14 cellular contexts compared by ENCODE assay signal in the genomic region with DNA sequence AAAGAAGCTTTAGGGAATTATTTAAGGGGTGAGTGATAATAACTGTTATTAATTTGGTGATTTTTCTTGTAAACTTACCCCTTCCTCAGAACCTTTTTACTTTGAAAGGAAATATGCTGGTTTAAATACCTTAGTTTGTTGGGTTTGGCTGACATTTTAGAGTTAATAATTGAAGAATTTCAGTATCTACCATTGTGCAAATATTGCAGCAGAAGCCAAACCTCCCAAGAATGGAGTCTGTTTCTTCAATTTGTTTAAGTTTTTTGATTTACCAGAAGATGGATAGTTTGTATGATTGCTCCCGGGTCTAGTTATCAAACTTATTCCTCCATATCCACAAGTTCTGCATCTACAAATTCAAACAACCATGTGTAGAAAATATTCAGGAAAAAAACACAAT.
DNase-seq lines count a peak whose midpoint lies in the region; ATAC-seq, FAIRE-seq and TF ChIP-seq lines count a peak whose summit lies in the region.
"Had no signal": no experiment of that assay in that cellular context is flagged by ENCODE, and none has a peak within 500 bp of the region (broad histone marks: within the 10 kb centered on the region; RNA-seq: fewer than 3 reads in every experiment).

No MANE protein-coding gene starts in this region.

- intact Hi-C loops in mammary epithelial cell (cut with micrococcal nuclease) (no loop called here), MCF 10A (cut with micrococcal nuclease) (no loop called here), body of pancreas (cut with DNase I) (no loop called here), HepG2 (cut with micrococcal nuclease; ENCODE audit: unreplicated experiment) (loop anchor here (10.0 kb wide), 1 partner anchor 143 kb away; a partner anchor contains a TSS)

- H3K36me3 Mint-ChIP-seq in MCF 10A (ENCODE audit: insufficient read depth, unreplicated experiment) = peaks cover 19% of the 10 kb centered on the region
- H3K36me3 Mint-ChIP-seq in T-helper 17 cell (ENCODE audit: low read depth) = peaks cover 7% of the 10 kb centered on the region

- dilution Hi-C loops in mammary epithelial cell (cut with HindIII; ENCODE audit: low sequenced_read_pairs) = no loop called here

- H3K27ac ChIP-seq in mammary epithelial cell (ENCODE audit: insufficient read depth, low read depth, low read length) = no peak overlapping the region
- H3K27ac ChIP-seq in body of pancreas = peak overlapping the region in 3 of 4 donors; percentile 6 to 50 (median 32)
- H3K27ac ChIP-seq in HepG2 (ENCODE audit: extremely low read length, insufficient read depth, low read length) = peak overlapping the region; percentile 15
- H3K27ac ChIP-seq: BLaER1 treated with 17β-estradiol and CSF1 and Interleukin-3, amounts not matched to agents 10 nM and 100 nM had no signal

- H3K4me3 ChIP-seq in mammary epithelial cell (replicated peaks in 1 of 3; ENCODE audit: insufficient read depth in 1 of 3, low read depth in 2 of 3, low read length in 3 of 3) = no peak overlapping the region
- H3K4me3 ChIP-seq in body of pancreas = no peak overlapping the region
- no peak overlapping the region for H3K4me3 ChIP-seq in HepG2 (replicated peaks in 1 of 3; ENCODE audit: insufficient read depth in 1 of 3, low read depth in 2 of 3, low read length in 3 of 3)
- H3K4me3 ChIP-seq: BLaER1 treated with 17β-estradiol and CSF1 and Interleukin-3, amounts not matched to agents 10 nM and 100 nM had no signal

- CTCF ChIA-PET in mammary epithelial cell (lab: Charles Lee; ENCODE audit: low non-redundant PET) (no interaction called here), MCF 10A (lab: Yijun Ruan, JAX) (interaction anchor here (0.5 to 2.7 kb wide), 3 partner anchors 11 to 28 kb away, joined by 3 to 12 read pairs (median 4); no protein-coding TSS in a partner anchor), HepG2 (lab: Yijun Ruan, JAX; ENCODE audit: low intra/inter-chr PET ratio, low total read pairs) (no interaction called here)

- DNase-seq in mammary epithelial cell (no peak), MCF 10A (ENCODE audit: unreplicated experiment) (no peak), body of pancreas (no peak), HepG2 (ENCODE audit: low spot score) (peak; percentile 52), renal cortical epithelial cell (ENCODE audit: low read depth) (peak; percentile 40), T-helper 17 cell (no peak), cerebellar nuclear complex (lab: John Stamatoyannopoulos, UW) (no peak)
- DNase-seq: 8988T; ACHN; Calu3; CD4-positive, CD25-positive, alpha-beta regulatory T cell; DMS 273 treated with DMSO at 0.1 percent for 48 hours had no signal

- H2AFZ ChIP-seq in mammary epithelial cell (ENCODE audit: low read depth, low read length) (no peak overlapping the region), HepG2 (ENCODE audit: low read length) (no peak overlapping the region)

- H3K9me3 ChIP-seq in mammary epithelial cell (replicated peaks; ENCODE audit: insufficient read depth, low read length) (no peaks in the 10 kb centered on the region), body of pancreas (no peaks in the 10 kb centered on the region), HepG2 (ENCODE audit: low read length) (no peaks in the 10 kb centered on the region), T-helper 17 cell (ENCODE audit: control insufficient read depth, low read length, poor library complexity, severe bottlenecking) (no peaks in the 10 kb centered on the region)
- H3K9me3 ChIP-seq: BLaER1 treated with 17β-estradiol and CSF1 and Interleukin-3, amounts not matched to agents 10 nM and 100 nM had no signal

- H3K27me3 Mint-ChIP-seq in MCF 10A (ENCODE audit: insufficient read depth, unreplicated experiment) = no peaks in the 10 kb centered on the region
- no peaks in the 10 kb centered on the region for H3K27me3 Mint-ChIP-seq in T-helper 17 cell
- H3K27me3 Mint-ChIP-seq: CD4-positive, CD25-positive, alpha-beta regulatory T cell had no signal

- H3K9ac ChIP-seq in mammary epithelial cell (ENCODE audit: insufficient read depth, low read length) (no peak overlapping the region), HepG2 (ENCODE audit: insufficient read depth, low read depth, low read length) (no peak overlapping the region)
- H3K9ac ChIP-seq: BLaER1 treated with 17β-estradiol and CSF1 and Interleukin-3, amounts not matched to agents 10 nM and 100 nM had no signal

- H4K20me1 ChIP-seq in mammary epithelial cell (ENCODE audit: insufficient read depth, low read length) (no peaks in the 10 kb centered on the region), HepG2 (ENCODE audit: insufficient read depth, low read length) (no peaks in the 10 kb centered on the region)

- H3K4me3 Mint-ChIP-seq in MCF 10A (ENCODE audit: unreplicated experiment) (no peak overlapping the region), T-helper 17 cell (no peak overlapping the region)
- H3K4me3 Mint-ChIP-seq: CD4-positive, CD25-positive, alpha-beta regulatory T cell had no signal

- H3K27me3 ChIP-seq in mammary epithelial cell (ENCODE audit: insufficient read depth, low read length) = no peaks in the 10 kb centered on the region
- no peaks in the 10 kb centered on the region for H3K27me3 ChIP-seq in body of pancreas
- H3K27me3 ChIP-seq in HepG2 (ENCODE audit: control insufficient read depth in 1 of 2, insufficient read depth in 2 of 2, low read length in 2 of 2) = no peaks in the 10 kb centered on the region
- H3K27me3 ChIP-seq: BLaER1 treated with 17β-estradiol and CSF1 and Interleukin-3, amounts not matched to agents 10 nM and 100 nM had no signal

- TF ChIP-seq RAD21 in HepG2 (CRISPR knock-in tag; IDR thresholded peaks at IDR 0.05) = no peak

- peak overlapping the region; percentile 61 for H3K4me2 ChIP-seq in mammary epithelial cell (ENCODE audit: insufficient read depth, low read depth, low read length)
- H3K4me2 ChIP-seq in HepG2 (ENCODE audit: low read depth, low read length) = no peak overlapping the region
- H3K4me2 ChIP-seq: BLaER1 treated with 17β-estradiol and CSF1 and Interleukin-3, amounts not matched to agents 10 nM and 100 nM had no signal

- peaks cover 13% of the 10 kb centered on the region for H3K4me1 Mint-ChIP-seq in MCF 10A (ENCODE audit: insufficient read depth, unreplicated experiment)
- H3K4me1 Mint-ChIP-seq in T-helper 17 cell = peaks cover 14% of the 10 kb centered on the region

- WGBS in mammary epithelial cell (ENCODE audit: low coverage, missing lambda C conversion rate) = 90% methylated on average over 1 of the region's 1 CpG
- 25 to 37% methylated on average over 1 of the region's 1 CpG for WGBS in body of pancreas, 2 donors
- WGBS in HepG2 (ENCODE audit: low lambda C conversion rate) = 58% methylated on average over 1 of the region's 1 CpG

- in situ Hi-C loops in mammary epithelial cell (cut with MboI; ENCODE audit: low sequenced_read_pairs in 2 of 2) (no loop called here), HepG2 (cut with HindIII; ENCODE audit: extremely low pct_ligation_motif_present, low pct_unique_long_range_greater_than_20kb) (no loop called here)

- H3K27ac Mint-ChIP-seq in MCF 10A (ENCODE audit: low read depth, unreplicated experiment) (no peak overlapping the region), T-helper 17 cell (no peak overlapping the region)
- H3K27ac Mint-ChIP-seq: CD4-positive, CD25-positive, alpha-beta regulatory T cell had no signal

- ATAC-seq in body of pancreas = peak; percentile 66
- peak; percentile 37; the same call in 2 of the 3 replicates for ATAC-seq in HepG2
- no peak for ATAC-seq in T-helper 17 cell
- ATAC-seq in HG03460 (IDR thresholded peaks at IDR 0.05; ENCODE audit: unreplicated experiment) = no peak

- H3K4me1 ChIP-seq in mammary epithelial cell (ENCODE audit: insufficient read depth, low read length) (peaks cover 43% of the 10 kb centered on the region), body of pancreas (peaks cover 55% of the 10 kb centered on the region), HepG2 (ENCODE audit: insufficient read depth, low read length) (peaks cover 61% of the 10 kb centered on the region)
- H3K4me1 ChIP-seq: BLaER1 treated with 17β-estradiol and CSF1 and Interleukin-3, amounts not matched to agents 10 nM and 100 nM had no signal

- TF ChIP-seq CTCF in mammary epithelial cell (conservative IDR thresholded peaks at IDR 0.05 in 1 of 2, IDR thresholded peaks at IDR 0.05 in 1 of 2; ENCODE audit: extremely low read depth in 1 of 2, insufficient read depth in 1 of 2, low read depth in 1 of 2, low read length in 2 of 2) (no peak), MCF 10A (IDR thresholded peaks at IDR 0.05; ENCODE audit: unreplicated experiment) (no peak), body of pancreas (IDR thresholded peaks at IDR 0.05) (no peak), HepG2 (CRISPR knock-in tag; IDR thresholded peaks at IDR 0.05) (no peak)

- TF ChIP-seq POLR2A in body of pancreas (IDR thresholded peaks at IDR 0.05) = no peak
- TF ChIP-seq POLR2A in HepG2 (IDR thresholded peaks at IDR 0.05; ENCODE audit: insufficient read depth in 1 of 2, low read depth in 2 of 2, low read length in 2 of 2) = no peak

- no peaks in the 10 kb centered on the region for H3K9me3 Mint-ChIP-seq in MCF 10A (ENCODE audit: unreplicated experiment)
- H3K9me3 Mint-ChIP-seq: CD4-positive, CD25-positive, alpha-beta regulatory T cell had no signal

- no peak for FAIRE-seq in HepG2 (lab: Jason Lieb, UNC)

- BruUV-seq in mammary epithelial cell (replicated peaks; lab: Mats Ljungman, UMichigan) = no TSS peak
- BruUV-seq in MCF 10A (replicated peaks; lab: Mats Ljungman, UMichigan) = no TSS peak
- no TSS peak for BruUV-seq in HepG2 (replicated peaks; lab: Mats Ljungman, UMichigan)

- TF ChIP-seq EP300 in HepG2 (IDR thresholded peaks at IDR 0.05; ENCODE audit: low read depth in 2 of 2, low read length in 2 of 2) (no peak), HepG2 (CRISPR knock-in tag; IDR thresholded peaks at IDR 0.05; ENCODE audit: borderline replicate concordance) (no peak)

- peaks cover 17% of the 10 kb centered on the region for H3K79me2 ChIP-seq in mammary epithelial cell (ENCODE audit: insufficient read depth, low read length)
- H3K79me2 ChIP-seq in HepG2 (ENCODE audit: insufficient read depth, low read length) = no peaks in the 10 kb centered on the region

- H3K36me3 ChIP-seq in mammary epithelial cell (ENCODE audit: insufficient read depth, low read length) (peaks cover 5% of the 10 kb centered on the region), body of pancreas (replicated peaks in 1 of 2; ENCODE audit: insufficient read depth in 1 of 2, low read depth in 2 of 2) (no peaks in the 10 kb centered on the region), HepG2 (replicated peaks in 1 of 2; ENCODE audit: control insufficient read depth in 1 of 2, insufficient read depth in 2 of 2, low read length in 2 of 2) (peaks cover 7 to 32% of the 10 kb centered on the region in 2 experiments)

- POLR2A ChIA-PET in MCF 10A (lab: Yijun Ruan, JAX) = interaction anchor here (1.9 kb wide), 1 partner anchor 140 kb away, joined by 4 read pairs; no protein-coding TSS in a partner anchor
- POLR2A ChIA-PET in HepG2 (lab: Yijun Ruan, JAX) = interaction anchor here (1.2 kb wide), 1 partner anchor 77 kb away, joined by 3 read pairs; a partner anchor contains a TSS

TF ChIP-seq in HepG2, 621 proteins besides CTCF, POLR2A, EP300 and RAD21 (continues in another document):
- TF ChIP-seq, protein P1, sequence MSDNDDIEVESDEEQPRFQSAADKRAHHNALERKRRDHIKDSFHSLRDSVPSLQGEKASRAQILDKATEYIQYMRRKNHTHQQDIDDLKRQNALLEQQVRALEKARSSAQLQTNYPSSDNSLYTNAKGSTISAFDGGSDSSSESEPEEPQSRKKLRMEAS (IDR thresholded peaks at IDR 0.05) = no peak
- no peak for TF ChIP-seq TBL1XR1 (IDR thresholded peaks at IDR 0.05; ENCODE audit: borderline replicate concordance, low read length, partially characterized antibody)

Comparison
In these comparisons a context has a peak if more than half of its experiments do, and no peak if none do; other contexts are left out.
1. DNase-seq: peak in HepG2 (single experiment) and renal cortical epithelial cell (single experiment); none in mammary epithelial cell (single experiment), MCF 10A (single experiment), body of pancreas (0 of 4), T-helper 17 cell (0 of 3) and cerebellar nuclear complex (0 of 2).
2. ATAC-seq: peak in body of pancreas (single experiment) and HepG2 (single experiment); none in T-helper 17 cell (single experiment) and HG03460 (single experiment).